In genomic region chr3:99248130-99248529, GRCh38 we compare ENCODE assay signal across 23 cellular contexts.
DNase-seq lines count a peak whose midpoint lies in the region; ATAC-seq, FAIRE-seq and TF ChIP-seq lines count a peak whose summit lies in the region.
"Had no signal": no experiment of that assay in that cellular context is flagged by ENCODE, and none has a peak within 500 bp of the region (broad histone marks: within the 10 kb centered on the region; RNA-seq: fewer than 3 reads in every experiment).

No MANE protein-coding gene starts in this region.

- H3K9ac ChIP-seq in astrocyte (ENCODE audit: low read length) (no peak overlapping the region), keratinocyte (ENCODE audit: control insufficient read depth, extremely low read depth, insufficient read depth, low read length) (no peak overlapping the region), SK-N-SH (no peak overlapping the region)

- FAIRE-seq in astrocyte (lab: Jason Lieb, UNC): peak; percentile 88
- FAIRE-seq in keratinocyte (lab: Jason Lieb, UNC): peak; percentile 82
- FAIRE-seq: K562 had no signal

- H3K27ac Mint-ChIP-seq in HFFc6 (peak overlapping the region; percentile 71), astrocyte (ENCODE audit: unreplicated experiment) (no peak overlapping the region)
- H3K27ac Mint-ChIP-seq: activated T-helper 17 cell treated with anti-CD3 and anti-CD28 coated beads, Interleukin-2, amount 50 U/mL, for 72 hours; B cell had no signal

- H3K9me3 ChIP-seq in astrocyte (ENCODE audit: insufficient read depth, low read depth, low read length) (no peaks in the 10 kb centered on the region), keratinocyte (ENCODE audit: control insufficient read depth, low read depth, low read length) (no peaks in the 10 kb centered on the region), thoracic aorta (no peaks in the 10 kb centered on the region), SK-N-SH (no peaks in the 10 kb centered on the region)
- H3K9me3 ChIP-seq: esophagus muscularis mucosa, prostate gland, stomach had no signal

- no peaks in the 10 kb centered on the region for H3K9me2 ChIP-seq in SK-N-SH

- H3K27ac ChIP-seq in astrocyte (ENCODE audit: low read depth, low read length) (no peak overlapping the region), keratinocyte (ENCODE audit: control insufficient read depth, insufficient read depth, low read length) (no peak overlapping the region), thoracic aorta (peak overlapping the region; percentile 57 to 70), SK-N-SH (ENCODE audit: low read depth in 2 of 2, low read length in 1 of 2) (peak overlapping the region in 1 of 2 experiments; percentile 60; a peak in 2 of 4 replicates)
- H3K27ac ChIP-seq: esophagus muscularis mucosa, prostate gland, stomach had no signal

- no peaks in the 10 kb centered on the region for H3K27me3 Mint-ChIP-seq in HFFc6 (ENCODE audit: insufficient read depth)
- H3K27me3 Mint-ChIP-seq in astrocyte (ENCODE audit: low read depth, unreplicated experiment): no peaks in the 10 kb centered on the region
- H3K27me3 Mint-ChIP-seq: activated T-helper 17 cell treated with anti-CD3 and anti-CD28 coated beads, Interleukin-2, amount 50 U/mL, for 72 hours; B cell had no signal

- ATAC-seq in thoracic aorta (ENCODE audit: insufficient number of reproducible peaks, low FRiP score, low read depth) (no peak), left ventricle myocardium superior (no peak)
- ATAC-seq: activated T-helper 17 cell treated with anti-CD3 and anti-CD28 coated beads, Interleukin-2, amount 50 U/mL, for 72 hours; K562 had no signal

- POLR2A ChIA-PET in SK-N-SH (lab: Yijun Ruan, JAX): no interaction called here

- no peaks in the 10 kb centered on the region for H3K36me3 Mint-ChIP-seq in HFFc6 (ENCODE audit: low read depth)
- no peaks in the 10 kb centered on the region for H3K36me3 Mint-ChIP-seq in astrocyte (ENCODE audit: low read depth, unreplicated experiment)

- no peak for TF ChIP-seq RAD21 in SK-N-SH (IDR thresholded peaks at IDR 0.05; ENCODE audit: low read length)

- DNase-seq in HFFc6 (no peak), astrocyte (ENCODE audit: low read depth) (peak; percentile 52), keratinocyte (ENCODE audit: low read depth, low spot score) (no peak), thoracic aorta (ENCODE audit: low spot score) (no peak), SK-N-SH (no peak), cerebellar cortex (ENCODE audit: low spot score) (no peak), left ventricle myocardium superior (no peak)
- no peak for DNase-seq in central memory CD4-positive, alpha-beta T cell
- DNase-seq: activated CD4-positive, alpha-beta T cell treated with anti-CD3 and anti-CD28 coated beads for 48 hours; midbrain; NCI-H1930; NCI-H345; NCI-H82; OCI-M1; stimulated activated CD4-positive, alpha-beta T cell treated with anti-CD3 and anti-CD28 coated beads, Interleukin-4, amount 100 ng/mL, for 24 hours; stomach; T-helper 1 cell had no signal

- H2AFZ ChIP-seq in astrocyte (ENCODE audit: low read depth, low read length): no peak overlapping the region
- H2AFZ ChIP-seq in keratinocyte (ENCODE audit: control insufficient read depth, low read length): peak overlapping the region; percentile 56
- H2AFZ ChIP-seq in SK-N-SH (ENCODE audit: low read depth): no peak overlapping the region

- H3K36me3 ChIP-seq in astrocyte (ENCODE audit: insufficient read depth, low read length) (no peaks in the 10 kb centered on the region), keratinocyte (ENCODE audit: control insufficient read depth in 2 of 2, extremely low read depth in 1 of 2, insufficient read depth in 2 of 2, low read length in 2 of 2) (no peaks in the 10 kb centered on the region), thoracic aorta (no peaks in the 10 kb centered on the region), SK-N-SH (replicated peaks in 1 of 2; ENCODE audit: control insufficient read depth in 1 of 2, insufficient read depth in 2 of 2, low read length in 1 of 2) (no peaks in the 10 kb centered on the region)
- H3K36me3 ChIP-seq: esophagus muscularis mucosa, prostate gland, stomach had no signal

- dilution Hi-C loops in keratinocyte (cut with MboI; ENCODE audit: extremely low pct_ligation_motif_present, low sequenced_read_pairs): no loop called here

- peak overlapping the region; percentile 43; the same call in 1 of the 2 replicates for H3K4me3 Mint-ChIP-seq in HFFc6
- no peak overlapping the region for H3K4me3 Mint-ChIP-seq in astrocyte (ENCODE audit: unreplicated experiment)
- H3K4me3 Mint-ChIP-seq: activated T-helper 17 cell treated with anti-CD3 and anti-CD28 coated beads, Interleukin-2, amount 50 U/mL, for 72 hours; B cell; neural crest cell had no signal

- TF ChIP-seq EP300 in SK-N-SH (IDR thresholded peaks at IDR 0.05; ENCODE audit: borderline replicate concordance in 1 of 2, low read depth in 1 of 2, low read length in 1 of 2): no peak

- H4K20me1 ChIP-seq in astrocyte (ENCODE audit: insufficient read depth, low read length): no peaks in the 10 kb centered on the region
- no peaks in the 10 kb centered on the region for H4K20me1 ChIP-seq in keratinocyte (ENCODE audit: control insufficient read depth, extremely low read depth, insufficient read depth, low read length)
- no peaks in the 10 kb centered on the region for H4K20me1 ChIP-seq in SK-N-SH (ENCODE audit: insufficient read depth)

- H3K4me3 ChIP-seq in astrocyte (ENCODE audit: insufficient read depth, low read depth, low read length): no peak overlapping the region
- H3K4me3 ChIP-seq in keratinocyte (ENCODE audit: control insufficient read depth in 2 of 3, extremely low read depth in 1 of 3, insufficient read depth in 2 of 3, low read depth in 1 of 3, low read length in 3 of 3): no peak overlapping the region
- H3K4me3 ChIP-seq in thoracic aorta: no peak overlapping the region
- H3K4me3 ChIP-seq in SK-N-SH (ENCODE audit: low read depth in 2 of 2, low read length in 1 of 2): no peak overlapping the region
- H3K4me3 ChIP-seq: esophagus muscularis mucosa, K562, prostate gland, stomach had no signal

- intact Hi-C loops in left ventricle myocardium superior (cut with micrococcal nuclease): no loop called here

- H3K79me2 ChIP-seq in astrocyte (ENCODE audit: insufficient read depth, low read length) (no peaks in the 10 kb centered on the region), keratinocyte (ENCODE audit: control insufficient read depth, insufficient read depth, low read length) (no peaks in the 10 kb centered on the region), SK-N-SH (ENCODE audit: insufficient read depth) (no peaks in the 10 kb centered on the region)

- peaks cover 21% of the 10 kb centered on the region for H3K4me1 ChIP-seq in astrocyte (ENCODE audit: insufficient read depth, low read length)
- peaks cover 34% of the 10 kb centered on the region for H3K4me1 ChIP-seq in keratinocyte (ENCODE audit: control insufficient read depth, extremely low read depth, insufficient read depth, low read length)
- H3K4me1 ChIP-seq in thoracic aorta (ENCODE audit: control insufficient read depth in 1 of 2, low read depth in 2 of 2): peaks cover 40 to 59% of the 10 kb centered on the region in 2 donors
- no peaks in the 10 kb centered on the region; a peak in 1 of 4 replicates for H3K4me1 ChIP-seq in SK-N-SH (ENCODE audit: control insufficient read depth in 1 of 2, insufficient read depth in 2 of 2, low read depth in 1 of 2, low read length in 1 of 2)
- H3K4me1 ChIP-seq: prostate gland, stomach had no signal

- H3F3A ChIP-seq in SK-N-SH (replicated peaks; ENCODE audit: insufficient read depth): no peaks in the 10 kb centered on the region

- H3K9me3 Mint-ChIP-seq in HFFc6 (no peaks in the 10 kb centered on the region), astrocyte (ENCODE audit: unreplicated experiment) (peaks cover 1% of the 10 kb centered on the region)
- H3K9me3 Mint-ChIP-seq: activated T-helper 17 cell treated with anti-CD3 and anti-CD28 coated beads, Interleukin-2, amount 50 U/mL, for 72 hours; neural crest cell had no signal

- CTCF ChIA-PET in SK-N-SH (lab: Yijun Ruan, JAX): no interaction called here

- H3K9me1 ChIP-seq in keratinocyte (ENCODE audit: control insufficient read depth, extremely low read depth, insufficient read depth, low read length): no peaks in the 10 kb centered on the region

- WGBS in SK-N-SH (ENCODE audit: low lambda C conversion rate): 5% methylated on average over 1 of the region's 1 CpG

- TF ChIP-seq CTCF in HFFc6 (IDR thresholded peaks at IDR 0.05): no peak
- TF ChIP-seq CTCF in astrocyte (IDR thresholded peaks at IDR 0.05; ENCODE audit: insufficient read depth, low read depth, low read length): no peak
- TF ChIP-seq CTCF in keratinocyte (optimal IDR thresholded peaks at IDR 0.05 in 1 of 3, IDR thresholded peaks at IDR 0.05 in 1 of 3, conservative IDR thresholded peaks at IDR 0.05 in 1 of 3; ENCODE audit: extremely low read depth in 1 of 3, insufficient read depth in 2 of 3, low read length in 3 of 3): no peak
- TF ChIP-seq CTCF in thoracic aorta (IDR thresholded peaks at IDR 0.05): no peak
- no peak for TF ChIP-seq CTCF in SK-N-SH (IDR thresholded peaks at IDR 0.05)

- H3K27me3 ChIP-seq in astrocyte (ENCODE audit: insufficient read depth, low read length) (no peaks in the 10 kb centered on the region), keratinocyte (ENCODE audit: control insufficient read depth, extremely low read depth, insufficient read depth, low read length) (no peaks in the 10 kb centered on the region), thoracic aorta (replicated peaks; ENCODE audit: insufficient read depth) (no peaks in the 10 kb centered on the region), SK-N-SH (ENCODE audit: insufficient read depth) (no peaks in the 10 kb centered on the region)
- H3K27me3 ChIP-seq: esophagus muscularis mucosa, stomach had no signal

- H3K4me1 Mint-ChIP-seq in HFFc6 (ENCODE audit: low read depth) (peaks cover 67% of the 10 kb centered on the region), astrocyte (ENCODE audit: low read depth, unreplicated experiment) (peaks cover 14% of the 10 kb centered on the region)
- H3K4me1 Mint-ChIP-seq: activated T-helper 17 cell treated with anti-CD3 and anti-CD28 coated beads, Interleukin-2, amount 50 U/mL, for 72 hours; B cell; neural crest cell had no signal

- H3K4me2 ChIP-seq in astrocyte (ENCODE audit: low read length): peak overlapping the region; percentile 5
- H3K4me2 ChIP-seq in keratinocyte (ENCODE audit: control insufficient read depth, extremely low read depth, insufficient read depth, low read depth, low read length): peak overlapping the region; percentile 40
- no peak overlapping the region for H3K4me2 ChIP-seq in SK-N-SH

TF ChIP-seq in SK-N-SH, 30 proteins besides CTCF, POLR2A, EP300 and RAD21 (continues in another document):
- no peak for TF ChIP-seq TEAD4 (IDR thresholded peaks at IDR 0.05; ENCODE audit: borderline replicate concordance, insufficient read depth)

Comparison
In these comparisons a context has a peak if more than half of its experiments do, and no peak if none do; other contexts are left out.
1. H3K27ac ChIP-seq: peak in thoracic aorta (2 of 2); none in astrocyte (single experiment) and keratinocyte (single experiment).